In the genomic region with DNA sequence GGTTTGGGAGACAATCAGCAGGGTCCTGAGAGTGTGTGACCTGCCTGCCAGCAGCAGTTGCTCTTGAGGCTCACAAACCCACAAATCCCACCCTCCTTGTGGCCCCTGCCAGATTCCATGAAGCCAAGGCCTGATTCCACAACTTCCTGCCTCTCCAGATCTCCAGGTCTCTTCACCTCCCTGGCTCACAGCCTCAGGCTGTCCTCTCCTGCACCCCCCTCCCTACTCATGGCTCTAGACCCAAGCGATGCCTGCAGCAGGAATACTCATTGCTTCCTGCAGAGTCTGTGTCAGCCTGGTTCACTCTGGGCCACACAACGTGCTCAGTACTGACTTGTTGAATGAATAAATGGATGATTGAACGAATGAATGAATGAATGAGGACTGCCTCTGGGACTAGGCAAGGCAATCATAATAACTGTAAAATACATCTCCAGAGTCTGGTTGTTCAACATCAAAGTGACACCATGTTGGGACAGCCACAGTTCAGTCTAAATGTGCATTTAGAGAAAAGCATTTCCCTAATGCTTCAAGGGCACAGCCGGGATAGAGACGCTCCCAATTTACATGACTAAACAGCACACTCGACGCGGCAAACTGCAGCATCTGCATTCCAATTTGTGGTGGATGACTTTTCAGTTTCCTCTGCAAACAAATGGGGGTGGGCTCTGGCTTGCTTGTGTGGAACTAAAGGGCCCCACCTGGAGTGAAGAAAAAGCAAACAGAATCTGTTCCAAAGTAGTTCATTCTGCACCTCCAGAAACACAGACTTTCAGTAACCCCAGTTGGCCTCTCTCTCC, we compare ENCODE assay signal across 1 cellular context.
TF ChIP-seq lines count a peak whose summit lies in the region.

No MANE protein-coding gene starts in this region.

TF ChIP-seq in H1, 55 proteins besides CTCF, POLR2A, EP300 and RAD21 (continued from another document):
- no peak for TF ChIP-seq SIX5 (IDR thresholded peaks at IDR 0.05; ENCODE audit: low read depth, low read length)
